In genomic region chr14:91211017-91211416, GRCh38 we compare ENCODE assay signal across 22 cellular contexts. TPM values are rescaled to one million over a fixed set of nuclear protein-coding genes. Genes with fewer than 3 reads are reported as not detected.
DNase-seq lines count a peak whose midpoint lies in the region; ATAC-seq and TF ChIP-seq lines count a peak whose summit lies in the region.
"Had no signal": no experiment of that assay in that cellular context is flagged by ENCODE, and none has a peak within 500 bp of the region (broad histone marks: within the 10 kb centered on the region; RNA-seq: fewer than 3 reads in every experiment).

No MANE protein-coding gene starts in this region.

- peaks cover 7 to 26% of the 10 kb centered on the region in 2 experiments; a peak in 2 of 3 replicates for H3K36me3 ChIP-seq in HEK293 (ENCODE audit: control insufficient read depth in 2 of 2, insufficient read depth in 1 of 2, low read length in 2 of 2)
- H3K36me3 ChIP-seq: BE2C had no signal

- no peak overlapping the region for H3K27ac ChIP-seq in HEK293 (ENCODE audit: extremely low read depth, low read depth, low read length)
- H3K27ac ChIP-seq: 22Rv1, BLaER1 had no signal

- no peaks in the 10 kb centered on the region for H3K9me3 Mint-ChIP-seq in T-helper 2 cell treated with Interferon-gamma antibody and Interleukin-4, amounts not matched to agents 5 μg/mL and 100 μg/mL, for 36 hours
- H3K9me3 Mint-ChIP-seq in activated CD8-positive, alpha-beta T cell treated with anti-CD3 and anti-CD28 coated beads, Interleukin-2, amount 10 ng/mL, durations not matched to agents 7 days and 5 days (ENCODE audit: insufficient read depth) = no peaks in the 10 kb centered on the region
- H3K9me3 Mint-ChIP-seq: CD4-positive, alpha-beta memory T cell; CD4-positive, CD25-positive, alpha-beta regulatory T cell; CD8-positive, alpha-beta memory T cell had no signal

- H3K36me3 Mint-ChIP-seq in T-helper 2 cell treated with Interferon-gamma antibody and Interleukin-4, amounts not matched to agents 5 μg/mL and 100 μg/mL, for 36 hours (ENCODE audit: low read depth) = peaks cover 60% of the 10 kb centered on the region
- H3K36me3 Mint-ChIP-seq in activated CD8-positive, alpha-beta T cell treated with anti-CD3 and anti-CD28 coated beads, Interleukin-2, amount 10 ng/mL, durations not matched to agents 7 days and 5 days (ENCODE audit: low read depth) = peaks cover 75% of the 10 kb centered on the region

- no peak for TF ChIP-seq CTCF in HEK293 (tag by site-specific recombination; IDR thresholded peaks at IDR 0.05)

- DNase-seq in T-helper 2 cell treated with Interferon-gamma antibody and Interleukin-4, amounts not matched to agents 5 μg/mL and 100 μg/mL, for 36 hours (ENCODE audit: low spot score) = no peak
- DNase-seq in T-helper 2 cell (no peak), NOMO-1 treated with DMSO at 0.1 percent for 48 hours (lab: John Stamatoyannopoulos, UW; ENCODE audit: unreplicated experiment) (no peak)
- no peak for DNase-seq in activated CD8-positive, alpha-beta T cell treated with anti-CD3 and anti-CD28 coated beads, Interleukin-2, amount 10 ng/mL, durations not matched to agents 7 days and 5 days
- DNase-seq: ACHN; BE2C; C1 segment of cervical spinal cord; CD4-positive, alpha-beta memory T cell; CD4-positive, CD25-positive, alpha-beta regulatory T cell; CD8-positive, alpha-beta memory T cell; COR-L47; DMS 273 treated with DMSO at 0.1 percent for 48 hours; DMS153; DMS53; DMS79; DND-41; EL; GF-D8 had no signal

- H3K4me1 ChIP-seq in HEK293 (ENCODE audit: control insufficient read depth, insufficient read depth, low read length) = no peaks in the 10 kb centered on the region
- H3K4me1 ChIP-seq: BE2C, BLaER1 had no signal

- POLR2A ChIA-PET in HEK293 (lab: Yijun Ruan, JAX) = no interaction called here
- POLR2A ChIA-PET in activated CD8-positive, alpha-beta T cell treated with anti-CD3 and anti-CD28 coated beads, Interleukin-2, amount 10 ng/mL, durations not matched to agents 7 days and 5 days (lab: Charles Lee) = interaction anchor here (1.0 kb wide), 1 partner anchor 30 kb away, joined by 3 read pairs; no protein-coding TSS in a partner anchor

- peak overlapping the region; percentile 0 for H3K27ac Mint-ChIP-seq in T-helper 2 cell treated with Interferon-gamma antibody and Interleukin-4, amounts not matched to agents 5 μg/mL and 100 μg/mL, for 36 hours
- H3K27ac Mint-ChIP-seq in activated CD8-positive, alpha-beta T cell treated with anti-CD3 and anti-CD28 coated beads, Interleukin-2, amount 10 ng/mL, durations not matched to agents 7 days and 5 days = no peak overlapping the region
- H3K27ac Mint-ChIP-seq: CD14-positive monocyte; CD4-positive, CD25-positive, alpha-beta regulatory T cell had no signal

- ATAC-seq in activated CD8-positive, alpha-beta T cell treated with anti-CD3 and anti-CD28 coated beads, Interleukin-2, amount 10 ng/mL, durations not matched to agents 7 days and 5 days = no peak

- CTCF ChIA-PET in HEK293 (lab: Yijun Ruan, JAX) = no interaction called here
- CTCF ChIA-PET in activated CD8-positive, alpha-beta T cell treated with anti-CD3 and anti-CD28 coated beads, Interleukin-2, amount 10 ng/mL, durations not matched to agents 7 days and 5 days (lab: Charles Lee) = no interaction called here

- H3K9me3 ChIP-seq in HEK293 (ENCODE audit: control insufficient read depth, insufficient read depth, low read depth, low read length) = no peaks in the 10 kb centered on the region
- H3K9me3 ChIP-seq: BE2C had no signal

- H3K4me1 Mint-ChIP-seq in T-helper 2 cell treated with Interferon-gamma antibody and Interleukin-4, amounts not matched to agents 5 μg/mL and 100 μg/mL, for 36 hours (ENCODE audit: low read depth) = peaks cover 14% of the 10 kb centered on the region
- peaks cover 19% of the 10 kb centered on the region for H3K4me1 Mint-ChIP-seq in activated CD8-positive, alpha-beta T cell treated with anti-CD3 and anti-CD28 coated beads, Interleukin-2, amount 10 ng/mL, durations not matched to agents 7 days and 5 days (ENCODE audit: low read depth)
- H3K4me1 Mint-ChIP-seq: CD14-positive monocyte had no signal

- no peaks in the 10 kb centered on the region for H3K27me3 Mint-ChIP-seq in T-helper 2 cell treated with Interferon-gamma antibody and Interleukin-4, amounts not matched to agents 5 μg/mL and 100 μg/mL, for 36 hours (ENCODE audit: low read depth)
- no peaks in the 10 kb centered on the region for H3K27me3 Mint-ChIP-seq in activated CD8-positive, alpha-beta T cell treated with anti-CD3 and anti-CD28 coated beads, Interleukin-2, amount 10 ng/mL, durations not matched to agents 7 days and 5 days (ENCODE audit: low read depth)
- H3K27me3 Mint-ChIP-seq: CD4-positive, alpha-beta memory T cell; CD4-positive, CD25-positive, alpha-beta regulatory T cell; CD8-positive, alpha-beta memory T cell had no signal

- H3K4me3 ChIP-seq in HEK293 (ENCODE audit: low read depth, low read length) = no peak overlapping the region
- H3K4me3 ChIP-seq: BLaER1 had no signal

- no peak overlapping the region for H3K4me3 Mint-ChIP-seq in T-helper 2 cell treated with Interferon-gamma antibody and Interleukin-4, amounts not matched to agents 5 μg/mL and 100 μg/mL, for 36 hours
- H3K4me3 Mint-ChIP-seq in activated CD8-positive, alpha-beta T cell treated with anti-CD3 and anti-CD28 coated beads, Interleukin-2, amount 10 ng/mL, durations not matched to agents 7 days and 5 days = no peak overlapping the region
- H3K4me3 Mint-ChIP-seq: CD14-positive monocyte; CD4-positive, alpha-beta memory T cell; CD4-positive, CD25-positive, alpha-beta regulatory T cell; CD8-positive, alpha-beta memory T cell had no signal

TF ChIP-seq in HEK293, 187 proteins besides CTCF, POLR2A, EP300 and RAD21:
- TF ChIP-seq ZNF560 (tag by site-specific recombination; IDR thresholded peaks at IDR 0.05; ENCODE audit: borderline replicate concordance) (no peak), ZNF248 (tag by site-specific recombination; IDR thresholded peaks at IDR 0.05) (peak; percentile 99)

RNA-seq across cellular contexts. Expression of gene GPR68, which starts 33.5 kb away (rescaled TPM):
- total RNA-seq in activated CD8-positive, alpha-beta T cell treated with anti-CD3 and anti-CD28 coated beads, Interleukin-2, amount 10 ng/mL, durations not matched to agents 7 days and 5 days = 10 to 100 TPM; 44.6 to 45.3 TPM
